In genomic region chr4:48489683-48490011, GRCh38 we compare ENCODE assay signal across 11 cellular contexts. TPM values are rescaled to one million over a fixed set of nuclear protein-coding genes. Genes with fewer than 3 reads are reported as not detected.
DNase-seq lines count a peak whose midpoint lies in the region; ATAC-seq, FAIRE-seq and TF ChIP-seq lines count a peak whose summit lies in the region.
"Had no signal": no experiment of that assay in that cellular context is flagged by ENCODE, and none has a peak within 500 bp of the region (broad histone marks: within the 10 kb centered on the region; RNA-seq: fewer than 3 reads in every experiment).

No MANE protein-coding gene starts in this region.

- CTCF ChIA-PET in activated naive CD4-positive, alpha-beta T cell treated with anti-CD3 and anti-CD28 coated beads for 36 hours (lab: Charles Lee): interaction anchor here (0.6 kb wide), 3 partner anchors 30 to 328 kb away, joined by 3 to 4 read pairs (median 4); no protein-coding TSS in a partner anchor

- peaks cover 56% of the 10 kb centered on the region for H3K27me3 Mint-ChIP-seq in activated naive CD4-positive, alpha-beta T cell treated with anti-CD3 and anti-CD28 coated beads for 36 hours (ENCODE audit: low read depth)
- peaks cover 58% of the 10 kb centered on the region for H3K27me3 Mint-ChIP-seq in astrocyte (ENCODE audit: low read depth, unreplicated experiment)

- no peaks in the 10 kb centered on the region for H3K79me1 ChIP-seq in mesendoderm (ENCODE audit: low read length)

- ATAC-seq in thoracic aorta (ENCODE audit: insufficient number of reproducible peaks, low FRiP score, low read depth): no peak
- no peak for ATAC-seq in GM21576 (IDR thresholded peaks at IDR 0.05; ENCODE audit: unreplicated experiment)

- no peak overlapping the region for H3K23ac ChIP-seq in mesendoderm (ENCODE audit: low read length)

- H3K4me1 ChIP-seq in astrocyte (ENCODE audit: insufficient read depth, low read length) (peaks cover 3% of the 10 kb centered on the region), mesendoderm (ENCODE audit: control insufficient read depth, low read depth, low read length) (no peaks in the 10 kb centered on the region), thoracic aorta (ENCODE audit: control insufficient read depth in 1 of 2, low read depth in 2 of 2) (peaks cover 0 to 14% of the 10 kb centered on the region in 2 donors)
- H3K4me1 ChIP-seq: prostate gland had no signal

- H4K5ac ChIP-seq in mesendoderm (ENCODE audit: low read length): no peak overlapping the region

- no peak overlapping the region for H3K9ac ChIP-seq in astrocyte (ENCODE audit: low read length)
- H3K9ac ChIP-seq in mesendoderm (ENCODE audit: low read length): no peak overlapping the region

- TF ChIP-seq CTCF in astrocyte (IDR thresholded peaks at IDR 0.05; ENCODE audit: insufficient read depth, low read depth, low read length): no peak
- TF ChIP-seq CTCF in thoracic aorta (IDR thresholded peaks at IDR 0.05): no peak

- H3K9me3 ChIP-seq in astrocyte (ENCODE audit: insufficient read depth, low read depth, low read length) (no peaks in the 10 kb centered on the region), thoracic aorta (no peaks in the 10 kb centered on the region)
- H3K9me3 ChIP-seq: prostate gland had no signal

- no peaks in the 10 kb centered on the region for H3K79me2 ChIP-seq in astrocyte (ENCODE audit: insufficient read depth, low read length)
- H3K79me2 ChIP-seq in mesendoderm (ENCODE audit: control insufficient read depth, insufficient read depth, low read length): no peaks in the 10 kb centered on the region

- H2AFZ ChIP-seq in astrocyte (ENCODE audit: low read depth, low read length): peak overlapping the region; percentile 48

- no CpG with 5 or more reads among the region's 14 CpGs for WGBS in mesendoderm (ENCODE audit: extremely low coverage, insufficient coverage, low lambda C conversion rate)

- no peak overlapping the region for H2BK15ac ChIP-seq in mesendoderm (replicated peaks; ENCODE audit: low read depth)

- no peak overlapping the region for H3K56ac ChIP-seq in mesendoderm (ENCODE audit: low read length)

- H3K18ac ChIP-seq in mesendoderm (ENCODE audit: low read length): no peak overlapping the region

- H3K4me2 ChIP-seq in astrocyte (ENCODE audit: low read length): peak overlapping the region; percentile 57
- peak overlapping the region; percentile 26 for H3K4me2 ChIP-seq in mesendoderm (ENCODE audit: low read length)

- no peak for FAIRE-seq in astrocyte (lab: Jason Lieb, UNC)
- FAIRE-seq: colon had no signal

- no peak overlapping the region for H2BK5ac ChIP-seq in mesendoderm (ENCODE audit: low read length)

- H3K36me3 ChIP-seq in astrocyte (ENCODE audit: insufficient read depth, low read length): no peaks in the 10 kb centered on the region
- no peaks in the 10 kb centered on the region for H3K36me3 ChIP-seq in mesendoderm (ENCODE audit: control insufficient read depth, insufficient read depth, low read length)
- no peaks in the 10 kb centered on the region for H3K36me3 ChIP-seq in thoracic aorta
- H3K36me3 ChIP-seq: prostate gland had no signal

- H3K27ac Mint-ChIP-seq in activated naive CD4-positive, alpha-beta T cell treated with anti-CD3 and anti-CD28 coated beads for 36 hours: no peak overlapping the region
- no peak overlapping the region for H3K27ac Mint-ChIP-seq in astrocyte (ENCODE audit: unreplicated experiment)
- H3K27ac Mint-ChIP-seq: T-helper 1 cell treated with Interleukin-12 subunit alpha and Interleukin-12 subunit beta and Interleukin-4 antibody, amounts not matched to agents 30 μg/mL and 1 μg/mL, for 36 hours had no signal

- no peaks in the 10 kb centered on the region for H3K36me3 Mint-ChIP-seq in activated naive CD4-positive, alpha-beta T cell treated with anti-CD3 and anti-CD28 coated beads for 36 hours (ENCODE audit: low read depth)
- peaks cover 8% of the 10 kb centered on the region for H3K36me3 Mint-ChIP-seq in astrocyte (ENCODE audit: low read depth, unreplicated experiment)

- H2AK5ac ChIP-seq in mesendoderm (ENCODE audit: low read length): no peak overlapping the region

- no peak overlapping the region for H3K4ac ChIP-seq in mesendoderm (ENCODE audit: low read depth, low read length)

- no peak overlapping the region for H4K8ac ChIP-seq in mesendoderm (ENCODE audit: low read depth, low read length)

- H3K4me1 Mint-ChIP-seq in activated naive CD4-positive, alpha-beta T cell treated with anti-CD3 and anti-CD28 coated beads for 36 hours (ENCODE audit: low read depth): peaks cover 5% of the 10 kb centered on the region
- no peaks in the 10 kb centered on the region for H3K4me1 Mint-ChIP-seq in astrocyte (ENCODE audit: low read depth, unreplicated experiment)

- H3K4me3 ChIP-seq in astrocyte (ENCODE audit: insufficient read depth, low read depth, low read length) (no peak overlapping the region), mesendoderm (ENCODE audit: low read length) (no peak overlapping the region), thoracic aorta (peak overlapping the region; percentile 65)

- H3K27ac ChIP-seq in astrocyte (ENCODE audit: low read depth, low read length) (no peak overlapping the region), mesendoderm (ENCODE audit: low read depth, low read length) (no peak overlapping the region), thoracic aorta (no peak overlapping the region)
- H3K27ac ChIP-seq: prostate gland had no signal

- no peaks in the 10 kb centered on the region for H4K20me1 ChIP-seq in astrocyte (ENCODE audit: insufficient read depth, low read length)

- H2BK120ac ChIP-seq in mesendoderm (ENCODE audit: low read depth, low read length): no peak overlapping the region

- H3K4me3 Mint-ChIP-seq in activated naive CD4-positive, alpha-beta T cell treated with anti-CD3 and anti-CD28 coated beads for 36 hours: peak overlapping the region; percentile 52
- H3K4me3 Mint-ChIP-seq in astrocyte (ENCODE audit: unreplicated experiment): peak overlapping the region; percentile 64
- H3K4me3 Mint-ChIP-seq: T-helper 1 cell treated with Interleukin-12 subunit alpha and Interleukin-12 subunit beta and Interleukin-4 antibody, amounts not matched to agents 30 μg/mL and 1 μg/mL, for 36 hours had no signal

- H3K9me3 Mint-ChIP-seq in activated naive CD4-positive, alpha-beta T cell treated with anti-CD3 and anti-CD28 coated beads for 36 hours: no peaks in the 10 kb centered on the region
- H3K9me3 Mint-ChIP-seq in astrocyte (ENCODE audit: unreplicated experiment): peaks cover 8% of the 10 kb centered on the region
- H3K9me3 Mint-ChIP-seq: T-helper 1 cell treated with Interleukin-12 subunit alpha and Interleukin-12 subunit beta and Interleukin-4 antibody, amounts not matched to agents 30 μg/mL and 1 μg/mL, for 36 hours had no signal

- intact Hi-C loops in activated naive CD4-positive, alpha-beta T cell treated with anti-CD3 and anti-CD28 coated beads for 36 hours (cut with micrococcal nuclease): no loop called here

- peaks cover 48% of the 10 kb centered on the region for H3K27me3 ChIP-seq in astrocyte (ENCODE audit: insufficient read depth, low read length)
- H3K27me3 ChIP-seq in mesendoderm (ENCODE audit: insufficient read depth, low read length, poor library complexity): peaks cover 32% of the 10 kb centered on the region
- H3K27me3 ChIP-seq in thoracic aorta (replicated peaks; ENCODE audit: insufficient read depth): peaks cover 7% of the 10 kb centered on the region

- no peak for DNase-seq in activated naive CD4-positive, alpha-beta T cell treated with anti-CD3 and anti-CD28 coated beads for 36 hours
- no peak for DNase-seq in activated naive CD4-positive, alpha-beta T cell (lab: John Stamatoyannopoulos, UW)
- DNase-seq in astrocyte (ENCODE audit: low read depth) (no peak), mesendoderm (peak; percentile 6), thoracic aorta (ENCODE audit: low spot score) (no peak), NAMALWA (ENCODE audit: low spot score) (no peak), ureter (ENCODE audit: low spot score) (no peak)

RNA-seq across cellular contexts. Expression of gene ZAR1, which starts 0.4 kb away (rescaled TPM):
- not detected for total RNA-seq in activated naive CD4-positive, alpha-beta T cell treated with anti-CD3 and anti-CD28 coated beads for 36 hours
- total RNA-seq in astrocyte (not detected in 2 replicates), thoracic aorta (1 to 10 TPM in 1 of 2 donors, under 1 TPM in 1; 0.68 to 1.8 TPM), ureter (not detected)
- polyA plus RNA-seq in mesendoderm (2013, experiment 1 of 2): 0.10 TPM
- polyA plus RNA-seq in mesendoderm (2013, experiment 2 of 2): 0.03 TPM

RNA-seq across cellular contexts. Expression of gene SLC10A4, which starts 6.5 kb away (rescaled TPM):
- total RNA-seq in activated naive CD4-positive, alpha-beta T cell treated with anti-CD3 and anti-CD28 coated beads for 36 hours: not detected
- total RNA-seq in astrocyte: 0.16 and 0.26 TPM in 2 replicates
- polyA plus RNA-seq in mesendoderm (2013, experiment 1 of 2): 1.2 TPM
- 1.2 TPM for polyA plus RNA-seq in mesendoderm (2013, experiment 2 of 2)
- total RNA-seq in thoracic aorta: under 1 TPM; 0.27 to 0.42 TPM
- total RNA-seq in ureter: not detected
